1 cellular context compared by ENCODE assay signal in genomic region chr6:7163661-7164071, GRCh38.
A peak's percentile ranks its signal among the peaks of the same experiment; 100 is the strongest.
TF ChIP-seq lines count a peak whose summit lies in the region.

No MANE protein-coding gene starts in this region.

TF ChIP-seq in K562, 482 proteins besides CTCF, POLR2A, EP300 and RAD21 (continued from another document):
- TF ChIP-seq, protein P1, sequence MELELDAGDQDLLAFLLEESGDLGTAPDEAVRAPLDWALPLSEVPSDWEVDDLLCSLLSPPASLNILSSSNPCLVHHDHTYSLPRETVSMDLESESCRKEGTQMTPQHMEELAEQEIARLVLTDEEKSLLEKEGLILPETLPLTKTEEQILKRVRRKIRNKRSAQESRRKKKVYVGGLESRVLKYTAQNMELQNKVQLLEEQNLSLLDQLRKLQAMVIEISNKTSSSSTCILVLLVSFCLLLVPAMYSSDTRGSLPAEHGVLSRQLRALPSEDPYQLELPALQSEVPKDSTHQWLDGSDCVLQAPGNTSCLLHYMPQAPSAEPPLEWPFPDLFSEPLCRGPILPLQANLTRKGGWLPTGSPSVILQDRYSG (tag; conservative IDR thresholded peaks at IDR 0.05; ENCODE audit: low read depth), result peak; percentile 46; the same call in 1 of the 2 replicates
- no peak for TF ChIP-seq ZNF589 (CRISPR knock-in tag; IDR thresholded peaks at IDR 0.05; ENCODE audit: low read depth)
- TF ChIP-seq MYC (IDR thresholded peaks at IDR 0.05; ENCODE audit: low read depth, low read length), result no peak
- TF ChIP-seq MYC (CRISPR knock-in tag; IDR thresholded peaks at IDR 0.05; ENCODE audit: borderline replicate concordance, low read depth), result peak; percentile 72
- TF ChIP-seq, protein P2, sequence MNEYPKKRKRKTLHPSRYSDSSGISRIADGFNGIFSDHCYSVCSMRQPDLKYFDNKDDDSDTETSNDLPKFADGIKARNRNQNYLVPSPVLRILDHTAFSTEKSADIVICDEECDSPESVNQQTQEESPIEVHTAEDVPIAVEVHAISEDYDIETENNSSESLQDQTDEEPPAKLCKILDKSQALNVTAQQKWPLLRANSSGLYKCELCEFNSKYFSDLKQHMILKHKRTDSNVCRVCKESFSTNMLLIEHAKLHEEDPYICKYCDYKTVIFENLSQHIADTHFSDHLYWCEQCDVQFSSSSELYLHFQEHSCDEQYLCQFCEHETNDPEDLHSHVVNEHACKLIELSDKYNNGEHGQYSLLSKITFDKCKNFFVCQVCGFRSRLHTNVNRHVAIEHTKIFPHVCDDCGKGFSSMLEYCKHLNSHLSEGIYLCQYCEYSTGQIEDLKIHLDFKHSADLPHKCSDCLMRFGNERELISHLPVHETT (CRISPR knock-in tag; conservative IDR thresholded peaks at IDR 0.05 in 1 of 2, IDR thresholded peaks at IDR 0.05 in 1 of 2), result 0 out of 4 replicates have a peak, but pooled peaks of 1 of the 2 experiments have one; percentile 14
- 0 out of 2 replicates have a peak, but pooled peaks have one; percentile 17 for TF ChIP-seq MEF2D (tag; conservative IDR thresholded peaks at IDR 0.05; ENCODE audit: low read depth)
